Comparison of ENCODE assay signal across 8 cellular contexts in genomic region chr16:9053006-9053601, GRCh38.
A peak's percentile ranks its signal among the peaks of the same experiment; 100 is the strongest.
DNase-seq lines count a peak whose midpoint lies in the region; ATAC-seq and TF ChIP-seq lines count a peak whose summit lies in the region.

No MANE protein-coding gene starts in this region.

- H3K9ac ChIP-seq in parathyroid adenoma, result no peak overlapping the region

- H3K36me3 ChIP-seq in HEK293 (ENCODE audit: control insufficient read depth in 2 of 2, insufficient read depth in 1 of 2, low read length in 2 of 2) (no peaks in the 10 kb centered on the region), parathyroid adenoma (ENCODE audit: control insufficient read depth, insufficient read depth, low read length) (no peaks in the 10 kb centered on the region)

- H3K27ac ChIP-seq in HEK293 (ENCODE audit: extremely low read depth, low read depth, low read length) (no peak overlapping the region), parathyroid adenoma (no peak overlapping the region)

- no peaks in the 10 kb centered on the region for H3K9me3 ChIP-seq in HEK293 (ENCODE audit: control insufficient read depth, insufficient read depth, low read depth, low read length)
- no peaks in the 10 kb centered on the region for H3K9me3 ChIP-seq in parathyroid adenoma (ENCODE audit: control insufficient read depth, low read length)

- H2AFZ ChIP-seq in parathyroid adenoma, result peak overlapping the region; percentile 12

- no peaks in the 10 kb centered on the region for H3K27me3 ChIP-seq in parathyroid adenoma (ENCODE audit: control insufficient read depth, insufficient read depth, low read length)

- DNase-seq in CD1c-positive myeloid dendritic cell (ENCODE audit: extremely low spot score) (peak; percentile 42), RPMI8226 (peak; percentile 58), foreskin fibroblast (peak; percentile 67 to 80)

- POLR2A ChIA-PET in HEK293 (lab: Yijun Ruan, JAX), result interaction anchor here (2.0 kb wide), 1 partner anchor 38 kb away, joined by 7 read pairs; the partner anchor contains the start of gene HAPSTR1

- H3K4me3 ChIP-seq in HEK293 (ENCODE audit: low read depth, low read length) (no peak overlapping the region), foreskin fibroblast (ENCODE audit: low read depth in 1 of 2, low read length in 2 of 2) (no peak overlapping the region), parathyroid adenoma (ENCODE audit: low read depth, low read length) (no peak overlapping the region)

- TF ChIP-seq CTCF in HEK293 (tag by site-specific recombination; IDR thresholded peaks at IDR 0.05), result no peak
- TF ChIP-seq CTCF in foreskin fibroblast (IDR thresholded peaks at IDR 0.05; ENCODE audit: low read depth, low read length), result no peak
- TF ChIP-seq CTCF in parathyroid adenoma (IDR thresholded peaks at IDR 0.05), result no peak

- ATAC-seq in GM21576 (IDR thresholded peaks at IDR 0.05; ENCODE audit: unreplicated experiment) (no peak), GM21529 (IDR thresholded peaks at IDR 0.05; ENCODE audit: unreplicated experiment) (no peak), HG03139 (IDR thresholded peaks at IDR 0.05; ENCODE audit: unreplicated experiment) (no peak)

- H3K4me2 ChIP-seq in parathyroid adenoma (ENCODE audit: low read length), result no peak overlapping the region

- CTCF ChIA-PET in HEK293 (lab: Yijun Ruan, JAX), result interaction anchor here (0.7 to 1.1 kb wide), 2 partner anchors 19 to 60 kb away, joined by 3 to 4 read pairs; no protein-coding TSS in a partner anchor

- H3K79me2 ChIP-seq in parathyroid adenoma, result no peaks in the 10 kb centered on the region

- H3K4me1 ChIP-seq in HEK293 (ENCODE audit: control insufficient read depth, insufficient read depth, low read length) (peaks cover 3% of the 10 kb centered on the region), parathyroid adenoma (no peaks in the 10 kb centered on the region)

TF ChIP-seq in HEK293, 187 proteins besides CTCF, POLR2A, EP300 and RAD21 (continues in another document):
- TF ChIP-seq YY1 (tag by site-specific recombination; IDR thresholded peaks at IDR 0.05) (0 out of 2 replicates have a peak, but pooled peaks have one; percentile 17), GLIS1 (tag by site-specific recombination; IDR thresholded peaks at IDR 0.05) (0 out of 2 replicates have a peak, but pooled peaks have one; percentile 20), KLF10 (tag by site-specific recombination; IDR thresholded peaks at IDR 0.05) (peak; percentile 31; the same call in 1 of the 2 replicates), IKZF3 (tag by site-specific recombination; IDR thresholded peaks at IDR 0.05) (peak; percentile 82), ZXDB (tag by site-specific recombination; IDR thresholded peaks at IDR 0.05) (peak; percentile 63), SP3 (tag by site-specific recombination; IDR thresholded peaks at IDR 0.05) (peak; percentile 63), ZNF341 (tag by site-specific recombination; IDR thresholded peaks at IDR 0.05; ENCODE audit: low read depth) (peak; percentile 80), SP2 (tag by site-specific recombination; IDR thresholded peaks at IDR 0.05) (peak; percentile 52), ZNF677 (tag by site-specific recombination; IDR thresholded peaks at IDR 0.05) (no peak), ZNF394 (tag by site-specific recombination; IDR thresholded peaks at IDR 0.05; ENCODE audit: borderline replicate concordance) (no peak), ZNF660 (tag by site-specific recombination; IDR thresholded peaks at IDR 0.05) (no peak), ZSCAN18 (tag by site-specific recombination; IDR thresholded peaks at IDR 0.05) (no peak), ZNF335 (tag by site-specific recombination; conservative IDR thresholded peaks at IDR 0.05) (peak; percentile 93), REST (tag by site-specific recombination; IDR thresholded peaks at IDR 0.05) (no peak), GLI2 (tag by site-specific recombination; IDR thresholded peaks at IDR 0.05; ENCODE audit: borderline replicate concordance, low read depth) (no peak), PRDM10 (tag by site-specific recombination; IDR thresholded peaks at IDR 0.05) (peak; percentile 80), ZBTB20 (tag by site-specific recombination; IDR thresholded peaks at IDR 0.05) (peak; percentile 68; the same call in 1 of the 2 replicates), ZNF76 (tag by site-specific recombination; IDR thresholded peaks at IDR 0.05; ENCODE audit: borderline replicate concordance, low read depth) (peak; percentile 83)
